Comparison of ENCODE assay signal across 12 cellular contexts in the genomic region with DNA sequence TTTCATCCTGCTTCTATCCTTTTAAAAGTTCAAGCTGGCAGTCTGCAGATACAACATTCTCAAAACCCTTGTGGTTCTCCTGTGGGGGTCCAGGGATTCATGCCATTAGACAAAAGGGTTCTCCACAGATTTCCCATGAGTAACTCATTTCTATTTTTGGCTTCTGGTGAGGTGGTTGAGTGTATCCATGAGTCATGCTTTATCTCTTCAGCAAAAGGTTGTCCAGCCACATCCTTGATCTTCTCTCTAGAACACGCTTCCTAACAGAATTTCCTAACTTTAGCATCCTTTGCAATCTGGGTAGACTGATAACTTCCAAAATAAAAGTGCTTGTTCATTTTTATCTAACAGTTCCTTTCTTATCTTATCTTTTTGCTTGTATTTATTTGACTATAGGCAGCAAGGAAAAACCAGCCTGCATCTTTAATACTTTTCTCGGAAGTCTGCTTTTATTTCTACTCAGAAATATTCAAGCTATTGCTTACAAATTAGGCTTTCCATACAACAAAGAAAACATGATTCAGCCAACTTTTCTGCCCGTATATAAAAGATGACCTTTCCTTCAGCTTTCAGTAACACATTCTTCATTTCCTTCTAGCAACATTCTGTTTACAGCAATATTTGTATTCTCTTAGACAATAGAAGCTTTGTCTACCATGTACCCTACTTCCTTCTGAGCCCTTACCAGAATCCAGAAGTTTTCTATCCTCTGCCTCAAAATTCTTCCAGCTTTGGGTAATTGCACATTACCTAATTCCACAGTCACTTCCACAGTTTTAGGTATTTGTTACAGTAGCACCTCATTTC.
DNase-seq lines count a peak whose midpoint lies in the region; ATAC-seq, FAIRE-seq and TF ChIP-seq lines count a peak whose summit lies in the region.
"Had no signal": no experiment of that assay in that cellular context is flagged by ENCODE, and none has a peak within 500 bp of the region (broad histone marks: within the 10 kb centered on the region; RNA-seq: fewer than 3 reads in every experiment).

No MANE protein-coding gene starts in this region.

- no peak overlapping the region for H3K4me3 ChIP-seq in RWPE2 (ENCODE audit: severe bottlenecking)
- no peak overlapping the region for H3K4me3 ChIP-seq in pancreas

- H3K9me3 ChIP-seq in RWPE2 (ENCODE audit: severe bottlenecking) = peaks cover 29% of the 10 kb centered on the region
- H3K9me3 ChIP-seq in pancreas = peaks cover 0 to 5% (median 0%) of the 10 kb centered on the region in 4 donors

- peaks cover 13% of the 10 kb centered on the region for H3K9me3 Mint-ChIP-seq in endothelial cell (ENCODE audit: unreplicated experiment)

- intact Hi-C loops in pancreas (cut with DNase I) = no loop called here

- H3K27ac Mint-ChIP-seq in endothelial cell (ENCODE audit: unreplicated experiment) = peak overlapping the region; percentile 7
- H3K27ac Mint-ChIP-seq: activated naive CD8-positive, alpha-beta T cell treated with anti-CD3 and anti-CD28 coated beads, Interleukin-2, amount 10 ng/mL, durations not matched to agents 7 days and 5 days; nephron progenitor cell had no signal

- DNase-seq in Daoy (ENCODE audit: low read depth) = peak; percentile 96
- no peak for DNase-seq in RWPE2 (ENCODE audit: low spot score)
- DNase-seq in endothelial cell (ENCODE audit: low spot score) = no peak
- DNase-seq in pancreas = no peak
- no peak for DNase-seq in NCI-H748 treated with DMSO at 0.1 percent for 48 hours (lab: John Stamatoyannopoulos, UW)
- no peak for DNase-seq in middle frontal gyrus (ENCODE audit: extremely low spot score, low spot score)
- no peak for DNase-seq in Ammon's horn (ENCODE audit: low spot score)
- no peak for DNase-seq in RWPE1 (ENCODE audit: low spot score)
- DNase-seq: activated naive CD8-positive, alpha-beta T cell treated with anti-CD3 and anti-CD28 coated beads, Interleukin-2, amount 10 ng/mL, durations not matched to agents 7 days and 5 days; DMS 273 treated with DMSO at 0.1 percent for 48 hours; NCI-H1694; nephron progenitor cell had no signal

- peaks cover 3% of the 10 kb centered on the region for H3K27me3 Mint-ChIP-seq in endothelial cell (ENCODE audit: unreplicated experiment)

- CTCF ChIA-PET in RWPE1 (lab: Yijun Ruan, JAX) = interaction anchor here (0.7 kb wide), 1 partner anchor 16 kb away, joined by 5 read pairs; no protein-coding TSS in a partner anchor

- ATAC-seq in RWPE2 (ENCODE audit: low read depth) (peak; percentile 58; the same call in 1 of the 3 replicates), pancreas (peak in 3 of 4 donors; percentile 38 to 57 (median 55))

- H3K4me1 ChIP-seq in RWPE2 (ENCODE audit: insufficient read depth, poor library complexity, severe bottlenecking) (peaks cover 14% of the 10 kb centered on the region), pancreas (no peaks in the 10 kb centered on the region)

- POLR2A ChIA-PET in RWPE1 (lab: Yijun Ruan, JAX; ENCODE audit: low non-redundant PET) = no interaction called here

- WGBS in pancreas, 2 donors = 43 to 46% methylated on average over 3 of the region's 3 CpGs

- H3K27ac ChIP-seq in RWPE2 (ENCODE audit: poor library complexity, severe bottlenecking) (no peak overlapping the region), pancreas (peak overlapping the region in 2 of 4 donors; percentile 34 to 53), RWPE1 (no peak overlapping the region)

- H3K36me3 ChIP-seq in RWPE2 (ENCODE audit: low read depth) (no peaks in the 10 kb centered on the region), pancreas (no peaks in the 10 kb centered on the region)

- no peak for FAIRE-seq in pancreas (lab: Jason Lieb, UNC)

- peaks cover 10% of the 10 kb centered on the region for H3K4me1 Mint-ChIP-seq in endothelial cell (ENCODE audit: unreplicated experiment)
- H3K4me1 Mint-ChIP-seq: activated naive CD8-positive, alpha-beta T cell treated with anti-CD3 and anti-CD28 coated beads, Interleukin-2, amount 10 ng/mL, durations not matched to agents 7 days and 5 days; nephron progenitor cell had no signal

- H3K27me3 ChIP-seq in RWPE2 (ENCODE audit: insufficient read depth, poor library complexity, severe bottlenecking) = no peaks in the 10 kb centered on the region
- H3K27me3 ChIP-seq in pancreas = no peaks in the 10 kb centered on the region

- TF ChIP-seq CTCF in RWPE2 (IDR thresholded peaks at IDR 0.05; ENCODE audit: poor library complexity, severe bottlenecking) = no peak
- no peak for TF ChIP-seq CTCF in endothelial cell (IDR thresholded peaks at IDR 0.05; ENCODE audit: unreplicated experiment)
- no peak for TF ChIP-seq CTCF in pancreas (IDR thresholded peaks at IDR 0.05)
- no peak for TF ChIP-seq CTCF in RWPE1 (conservative IDR thresholded peaks at IDR 0.05; ENCODE audit: low read depth)

- H3K4me3 Mint-ChIP-seq in endothelial cell (ENCODE audit: unreplicated experiment) = no peak overlapping the region
- H3K4me3 Mint-ChIP-seq: activated naive CD8-positive, alpha-beta T cell treated with anti-CD3 and anti-CD28 coated beads, Interleukin-2, amount 10 ng/mL, durations not matched to agents 7 days and 5 days; nephron progenitor cell had no signal

- peaks cover 21% of the 10 kb centered on the region for H3K36me3 Mint-ChIP-seq in endothelial cell (ENCODE audit: low read depth, unreplicated experiment)
